Comparison of ENCODE assay signal across 8 cellular contexts in genomic region chr14:25400607-25401206, GRCh38.
A peak's percentile ranks its signal among the peaks of the same experiment; 100 is the strongest.
DNase-seq lines count a peak whose midpoint lies in the region; ATAC-seq and TF ChIP-seq lines count a peak whose summit lies in the region.

No MANE protein-coding gene starts in this region.

- H3K4me1 ChIP-seq in CD8-positive, alpha-beta T cell (ENCODE audit: insufficient read depth, low read length), result no peaks in the 10 kb centered on the region
- H3K4me1 ChIP-seq in Peyer's patch, result no peaks in the 10 kb centered on the region

- peak in 3 of 7 experiments; percentile 3 to 22 (median 5) for DNase-seq in CD8-positive, alpha-beta T cell
- DNase-seq in Peyer's patch (peak in 2 of 3 donors; percentile 25 to 66), cerebellar cortex (ENCODE audit: low spot score) (peak; percentile 19), medulla oblongata (ENCODE audit: extremely low spot score) (peak; percentile 68), ureter (ENCODE audit: low spot score) (peak; percentile 51)
- DNase-seq in activated effector memory CD4-positive, alpha-beta T cell treated with Interleukin-2 at 50 U/mL for 16 hours, result no peak

- H3K4me3 Mint-ChIP-seq in CD8-positive, alpha-beta T cell, result no peak overlapping the region

- peaks cover 3% of the 10 kb centered on the region for H3K27me3 Mint-ChIP-seq in CD8-positive, alpha-beta T cell (ENCODE audit: low read depth)

- H3K27me3 ChIP-seq in CD8-positive, alpha-beta T cell (ENCODE audit: insufficient read depth, low read length), result no peaks in the 10 kb centered on the region
- no peaks in the 10 kb centered on the region for H3K27me3 ChIP-seq in Peyer's patch

- H3K9me3 ChIP-seq in CD8-positive, alpha-beta T cell (ENCODE audit: low read length), result no peaks in the 10 kb centered on the region
- H3K9me3 ChIP-seq in Peyer's patch, result no peaks in the 10 kb centered on the region

- no peak for TF ChIP-seq POLR2A in Peyer's patch (IDR thresholded peaks at IDR 0.05)

- H3K9me3 Mint-ChIP-seq in CD8-positive, alpha-beta T cell, result no peaks in the 10 kb centered on the region

- TF ChIP-seq CTCF in CD8-positive, alpha-beta T cell (IDR thresholded peaks at IDR 0.05), result peak; percentile 34
- TF ChIP-seq CTCF in LNCAP (IDR thresholded peaks at IDR 0.05) (peak; percentile 79), Peyer's patch (IDR thresholded peaks at IDR 0.05) (peak in 5 of 6 experiments; percentile 18 to 67 (median 63))

- no peak overlapping the region for H3K27ac Mint-ChIP-seq in CD8-positive, alpha-beta T cell

- H3K27ac ChIP-seq in CD8-positive, alpha-beta T cell (ENCODE audit: low read depth, low read length), result no peak overlapping the region
- H3K27ac ChIP-seq in Peyer's patch, result no peak overlapping the region

- H3K36me3 Mint-ChIP-seq in CD8-positive, alpha-beta T cell, result no peaks in the 10 kb centered on the region

- no peak overlapping the region for H3K4me3 ChIP-seq in CD8-positive, alpha-beta T cell (ENCODE audit: low read depth, low read length)
- no peak overlapping the region for H3K4me3 ChIP-seq in Peyer's patch

- POLR2A ChIA-PET in CD8-positive, alpha-beta T cell (lab: Charles Lee), result no interaction called here

- CTCF ChIA-PET in CD8-positive, alpha-beta T cell (lab: Charles Lee), result interaction anchor here (1.4 kb wide), 1 partner anchor 19 kb away, joined by 3 read pairs; no protein-coding TSS in a partner anchor

- intact Hi-C loops in CD8-positive, alpha-beta T cell (cut with DNase I, micrococcal nuclease), result no loop called here

- ATAC-seq in CD8-positive, alpha-beta T cell, result no peak
- ATAC-seq in GM19395 (IDR thresholded peaks at IDR 0.05; ENCODE audit: unreplicated experiment), result peak; percentile 85

- H3K4me1 Mint-ChIP-seq in CD8-positive, alpha-beta T cell (ENCODE audit: low read depth), result no peaks in the 10 kb centered on the region

- H3K36me3 ChIP-seq in CD8-positive, alpha-beta T cell (ENCODE audit: insufficient read depth, low read length), result no peaks in the 10 kb centered on the region
- H3K36me3 ChIP-seq in Peyer's patch, result no peaks in the 10 kb centered on the region
